10 cellular contexts compared by ENCODE assay signal in the genomic region with DNA sequence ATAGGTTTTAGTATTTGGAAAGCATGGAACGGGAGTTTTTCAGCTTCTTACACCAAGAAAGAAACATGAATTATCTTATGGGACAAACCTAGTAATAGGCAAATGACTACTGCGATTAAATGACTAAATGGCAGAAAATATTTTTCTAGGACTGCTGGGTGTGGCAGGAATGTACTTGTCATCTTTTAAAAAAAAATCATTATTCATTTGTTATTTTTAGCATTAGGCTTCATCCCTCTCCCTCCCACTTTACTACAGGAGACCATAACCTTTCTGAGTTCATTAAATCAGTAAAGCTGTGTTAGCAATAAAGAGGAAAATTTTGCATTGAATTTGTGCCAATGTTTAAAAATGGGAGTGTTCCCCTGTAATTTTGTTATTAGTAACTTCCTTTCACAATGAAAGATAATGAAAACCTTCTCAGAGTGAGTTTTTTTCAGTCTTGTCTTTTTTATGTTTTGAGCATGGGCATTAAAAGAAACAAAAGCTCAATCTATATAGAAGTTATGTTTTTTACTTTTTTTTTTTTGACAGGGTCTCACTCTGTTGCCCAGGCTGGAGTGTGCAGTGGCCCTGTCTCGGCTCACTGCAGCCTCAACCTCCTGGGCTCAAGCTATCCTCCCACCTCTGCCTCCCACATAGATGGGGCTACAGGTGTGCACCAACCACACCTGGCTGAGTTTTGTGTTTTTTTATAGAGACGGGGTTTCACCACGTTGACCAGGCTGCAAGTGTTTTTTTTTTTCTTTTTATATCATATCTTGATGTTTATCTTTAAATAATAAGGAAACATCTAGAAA.
DNase-seq lines count a peak whose midpoint lies in the region; ATAC-seq and TF ChIP-seq lines count a peak whose summit lies in the region.
"Had no signal": no experiment of that assay in that cellular context is flagged by ENCODE, and none has a peak within 500 bp of the region (broad histone marks: within the 10 kb centered on the region; RNA-seq: fewer than 3 reads in every experiment).

No MANE protein-coding gene starts in this region.

- peaks cover 5% of the 10 kb centered on the region for H3K36me3 Mint-ChIP-seq in activated T-helper 17 cell treated with anti-CD3 and anti-CD28 coated beads, Interleukin-2, amount 50 U/mL, for 72 hours (ENCODE audit: low read depth)

- POLR2A ChIA-PET in HEK293 (lab: Yijun Ruan, JAX), result no interaction called here

- no peak for TF ChIP-seq CTCF in HEK293 (tag by site-specific recombination; IDR thresholded peaks at IDR 0.05)
- TF ChIP-seq CTCF in left lung (IDR thresholded peaks at IDR 0.05), result no peak

- H3K27ac ChIP-seq in HEK293 (ENCODE audit: extremely low read depth, low read depth, low read length) (no peak overlapping the region), left lung (no peak overlapping the region)

- H3K4me3 Mint-ChIP-seq in activated T-helper 17 cell treated with anti-CD3 and anti-CD28 coated beads, Interleukin-2, amount 50 U/mL, for 72 hours, result peak overlapping the region; percentile 61

- no peaks in the 10 kb centered on the region for H3K9me3 Mint-ChIP-seq in activated T-helper 17 cell treated with anti-CD3 and anti-CD28 coated beads, Interleukin-2, amount 50 U/mL, for 72 hours

- no peaks in the 10 kb centered on the region for H3K27me3 ChIP-seq in left lung

- peak; percentile 57 for ATAC-seq in activated T-helper 17 cell treated with anti-CD3 and anti-CD28 coated beads, Interleukin-2, amount 50 U/mL, for 72 hours (replicated peaks)
- peak; percentile 15 for ATAC-seq in left lung

- H3K4me1 Mint-ChIP-seq in activated T-helper 17 cell treated with anti-CD3 and anti-CD28 coated beads, Interleukin-2, amount 50 U/mL, for 72 hours, result peaks cover 49% of the 10 kb centered on the region

- intact Hi-C loops in left lung (cut with DNase I), result no loop called here

- H3K27me3 Mint-ChIP-seq in activated T-helper 17 cell treated with anti-CD3 and anti-CD28 coated beads, Interleukin-2, amount 50 U/mL, for 72 hours, result peaks cover 3% of the 10 kb centered on the region

- H3K4me1 ChIP-seq in HEK293 (ENCODE audit: control insufficient read depth, insufficient read depth, low read length) (peaks cover 13% of the 10 kb centered on the region), left lung (no peaks in the 10 kb centered on the region)

- DNase-seq in EL (peak; percentile 64), left lung (no peak), UCSD-AML1 (lab: John Stamatoyannopoulos, UW; ENCODE audit: unreplicated experiment) (no peak), NCI-H510A (lab: John Stamatoyannopoulos, UW) (no peak)
- no peak for DNase-seq in activated CD8-positive, alpha-beta memory T cell treated with anti-CD3 and anti-CD28 coated beads, Interleukin-2, amount 50 U/mL, for 4 hours
- DNase-seq: amniotic stem cell, DMS79, substantia nigra had no signal

- CTCF ChIA-PET in HEK293 (lab: Yijun Ruan, JAX), result interaction anchor here (0.6 to 1.8 kb wide), 5 partner anchors 13 to 230 kb away, joined by 3 to 5 read pairs (median 3); no protein-coding TSS in a partner anchor

- H3K4me3 ChIP-seq in HEK293 (ENCODE audit: low read depth, low read length) (no peak overlapping the region), left lung (no peak overlapping the region)

- H3K36me3 ChIP-seq in HEK293 (ENCODE audit: control insufficient read depth in 2 of 2, insufficient read depth in 1 of 2, low read length in 2 of 2), result no peaks in the 10 kb centered on the region
- H3K36me3 ChIP-seq in left lung, result no peaks in the 10 kb centered on the region

- H3K27ac Mint-ChIP-seq in activated T-helper 17 cell treated with anti-CD3 and anti-CD28 coated beads, Interleukin-2, amount 50 U/mL, for 72 hours, result peak overlapping the region; percentile 80

- no peaks in the 10 kb centered on the region for H3K9me3 ChIP-seq in HEK293 (ENCODE audit: control insufficient read depth, insufficient read depth, low read depth, low read length)
- no peaks in the 10 kb centered on the region for H3K9me3 ChIP-seq in left lung

TF ChIP-seq in HEK293, 187 proteins besides CTCF, POLR2A, EP300 and RAD21:
- TF ChIP-seq GLI4 (tag by site-specific recombination; IDR thresholded peaks at IDR 0.05), result no peak
- peak; percentile 85 for TF ChIP-seq SP7 (tag by site-specific recombination; IDR thresholded peaks at IDR 0.05)
- TF ChIP-seq, protein P1, sequence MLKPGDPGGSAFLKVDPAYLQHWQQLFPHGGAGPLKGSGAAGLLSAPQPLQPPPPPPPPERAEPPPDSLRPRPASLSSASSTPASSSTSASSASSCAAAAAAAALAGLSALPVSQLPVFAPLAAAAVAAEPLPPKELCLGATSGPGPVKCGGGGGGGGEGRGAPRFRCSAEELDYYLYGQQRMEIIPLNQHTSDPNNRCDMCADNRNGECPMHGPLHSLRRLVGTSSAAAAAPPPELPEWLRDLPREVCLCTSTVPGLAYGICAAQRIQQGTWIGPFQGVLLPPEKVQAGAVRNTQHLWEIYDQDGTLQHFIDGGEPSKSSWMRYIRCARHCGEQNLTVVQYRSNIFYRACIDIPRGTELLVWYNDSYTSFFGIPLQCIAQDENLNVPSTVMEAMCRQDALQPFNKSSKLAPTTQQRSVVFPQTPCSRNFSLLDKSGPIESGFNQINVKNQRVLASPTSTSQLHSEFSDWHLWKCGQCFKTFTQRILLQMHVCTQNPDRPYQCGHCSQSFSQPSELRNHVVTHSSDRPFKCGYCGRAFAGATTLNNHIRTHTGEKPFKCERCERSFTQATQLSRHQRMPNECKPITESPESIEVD (tag by site-specific recombination; IDR thresholded peaks at IDR 0.05), result peak; percentile 34; the same call in 1 of the 2 replicates
- peak; percentile 69 for TF ChIP-seq WT1 (tag by site-specific recombination; IDR thresholded peaks at IDR 0.05)
